ENCODE assay signal across 8 cellular contexts in genomic region chr3:169772530-169772950, GRCh38. TPM values are rescaled to one million over a fixed set of nuclear protein-coding genes. Genes with fewer than 3 reads are reported as not detected.
DNase-seq lines count a peak whose midpoint lies in the region; ATAC-seq, FAIRE-seq and TF ChIP-seq lines count a peak whose summit lies in the region.

No MANE protein-coding gene starts in this region.

- DNase-seq in DMS 273 (lab: John Stamatoyannopoulos, UW; ENCODE audit: unreplicated experiment) (peak; percentile 96), GM20000 (ENCODE audit: low spot score) (peak; percentile 50), NCI-H748 (lab: John Stamatoyannopoulos, UW; ENCODE audit: unreplicated experiment) (peak; percentile 88), frontal cortex (ENCODE audit: low spot score in 2 of 2) (peak; percentile 25 to 39)
- DNase-seq in activated T-helper 2 cell treated with anti-CD3 and anti-CD28 coated beads, Interferon-gamma antibody, Interleukin-2, Interleukin-4, amounts not matched to agents 10 μg/mL and 5 μg/mL and 100 μg/mL, durations not matched to agents 14 hours and 24 hours and 36 hours (ENCODE audit: low spot score) = no peak

- TF ChIP-seq CTCF in GM20000 (IDR thresholded peaks at IDR 0.05; ENCODE audit: extremely low read depth, missing control alignments) (no peak), nephron (IDR thresholded peaks at IDR 0.05; ENCODE audit: unreplicated experiment in 3 of 3) (no peak)

- peak overlapping the region; percentile 71 for H3K4me3 ChIP-seq in urinary bladder (ENCODE audit: low read depth, low read length)

- H3K27ac Mint-ChIP-seq in activated T-helper 2 cell treated with anti-CD3 and anti-CD28 coated beads, Interferon-gamma antibody, Interleukin-2, Interleukin-4, amounts not matched to agents 10 μg/mL and 5 μg/mL and 100 μg/mL, durations not matched to agents 14 hours and 24 hours and 36 hours = peak overlapping the region; percentile 99
- peak overlapping the region; percentile 95 to 98 (median 98) for H3K27ac Mint-ChIP-seq in nephron

- no peaks in the 10 kb centered on the region for H3K27me3 Mint-ChIP-seq in activated T-helper 2 cell treated with anti-CD3 and anti-CD28 coated beads, Interferon-gamma antibody, Interleukin-2, Interleukin-4, amounts not matched to agents 10 μg/mL and 5 μg/mL and 100 μg/mL, durations not matched to agents 14 hours and 24 hours and 36 hours (ENCODE audit: low read depth)
- no peaks in the 10 kb centered on the region for H3K27me3 Mint-ChIP-seq in nephron (ENCODE audit: low read depth)

- no peaks in the 10 kb centered on the region for H3K9me3 Mint-ChIP-seq in activated T-helper 2 cell treated with anti-CD3 and anti-CD28 coated beads, Interferon-gamma antibody, Interleukin-2, Interleukin-4, amounts not matched to agents 10 μg/mL and 5 μg/mL and 100 μg/mL, durations not matched to agents 14 hours and 24 hours and 36 hours
- H3K9me3 Mint-ChIP-seq in nephron = no peaks in the 10 kb centered on the region

- H3K36me3 Mint-ChIP-seq in activated T-helper 2 cell treated with anti-CD3 and anti-CD28 coated beads, Interferon-gamma antibody, Interleukin-2, Interleukin-4, amounts not matched to agents 10 μg/mL and 5 μg/mL and 100 μg/mL, durations not matched to agents 14 hours and 24 hours and 36 hours (ENCODE audit: low read depth) = peaks cover 41% of the 10 kb centered on the region
- peaks cover 23% of the 10 kb centered on the region for H3K36me3 Mint-ChIP-seq in nephron (ENCODE audit: low read depth)

- H3K4me1 Mint-ChIP-seq in activated T-helper 2 cell treated with anti-CD3 and anti-CD28 coated beads, Interferon-gamma antibody, Interleukin-2, Interleukin-4, amounts not matched to agents 10 μg/mL and 5 μg/mL and 100 μg/mL, durations not matched to agents 14 hours and 24 hours and 36 hours (ENCODE audit: low read depth) = peaks cover 31% of the 10 kb centered on the region
- H3K4me1 Mint-ChIP-seq in nephron = peaks cover 34% of the 10 kb centered on the region

- peak overlapping the region; percentile 99 for H3K27ac ChIP-seq in urinary bladder (ENCODE audit: low read depth)

- under 1% methylated on average over 11 of the region's 11 CpGs for WGBS in urinary bladder

- H3K4me1 ChIP-seq in urinary bladder (ENCODE audit: insufficient read depth) = no peaks in the 10 kb centered on the region

- no peaks in the 10 kb centered on the region for H3K36me3 ChIP-seq in urinary bladder (ENCODE audit: insufficient read depth)

- FAIRE-seq in frontal cortex (lab: Jason Lieb, UNC) = no peak

- ATAC-seq in HG03575 (IDR thresholded peaks at IDR 0.05; ENCODE audit: extremely low read depth, insufficient number of reproducible peaks, low FRiP score, unreplicated experiment) = peak; percentile 3

- intact Hi-C loops in activated T-helper 2 cell treated with anti-CD3 and anti-CD28 coated beads, Interferon-gamma antibody, Interleukin-2, Interleukin-4, amounts not matched to agents 10 μg/mL and 5 μg/mL and 100 μg/mL, durations not matched to agents 14 hours and 24 hours and 36 hours (cut with micrococcal nuclease) = loop anchor here (1.0 to 5.0 kb wide), 5 partner anchors 8 to 1100 kb away; partner anchors contain the start of genes PHC3, RPL22L1 and SKIL

- H3K4me3 Mint-ChIP-seq in activated T-helper 2 cell treated with anti-CD3 and anti-CD28 coated beads, Interferon-gamma antibody, Interleukin-2, Interleukin-4, amounts not matched to agents 10 μg/mL and 5 μg/mL and 100 μg/mL, durations not matched to agents 14 hours and 24 hours and 36 hours (ENCODE audit: low read depth) = peak overlapping the region; percentile 96
- peak overlapping the region; percentile 99 to 100 (median 100) for H3K4me3 Mint-ChIP-seq in nephron

RNA-seq across cellular contexts. Expression of gene MYNN, which starts 0.7 kb away (rescaled TPM):
- total RNA-seq in activated T-helper 2 cell treated with anti-CD3 and anti-CD28 coated beads, Interferon-gamma antibody, Interleukin-2, Interleukin-4, amounts not matched to agents 10 μg/mL and 5 μg/mL and 100 μg/mL, durations not matched to agents 14 hours and 24 hours and 36 hours = 13.8 and 15.5 TPM in 2 replicates
- total RNA-seq in frontal cortex (44.4 TPM), urinary bladder (50.8 TPM)
- 11.9 TPM for polyA plus RNA-seq in urinary bladder

RNA-seq across cellular contexts. Expression of gene ACTRT3, which starts 3.2 kb away (rescaled TPM):
- total RNA-seq in activated T-helper 2 cell treated with anti-CD3 and anti-CD28 coated beads, Interferon-gamma antibody, Interleukin-2, Interleukin-4, amounts not matched to agents 10 μg/mL and 5 μg/mL and 100 μg/mL, durations not matched to agents 14 hours and 24 hours and 36 hours = 1.3 and 1.7 TPM in 2 replicates
- total RNA-seq in frontal cortex (3.3 TPM), urinary bladder (3.3 TPM)
- 2.4 TPM for polyA plus RNA-seq in urinary bladder

RNA-seq across cellular contexts. Expression of gene TERC, which starts 7.7 kb away (rescaled TPM):
- total RNA-seq in activated T-helper 2 cell treated with anti-CD3 and anti-CD28 coated beads, Interferon-gamma antibody, Interleukin-2, Interleukin-4, amounts not matched to agents 10 μg/mL and 5 μg/mL and 100 μg/mL, durations not matched to agents 14 hours and 24 hours and 36 hours = 7.0 and 9.8 TPM in 2 replicates
- total RNA-seq in frontal cortex = 61.1 TPM
- total RNA-seq in urinary bladder = 108 TPM
- polyA plus RNA-seq in urinary bladder = not detected

RNA-seq across cellular contexts. Expression of gene LRRIQ4, which starts 40.1 kb away (rescaled TPM):
- 0.16 TPM in 2 replicates for total RNA-seq in activated T-helper 2 cell treated with anti-CD3 and anti-CD28 coated beads, Interferon-gamma antibody, Interleukin-2, Interleukin-4, amounts not matched to agents 10 μg/mL and 5 μg/mL and 100 μg/mL, durations not matched to agents 14 hours and 24 hours and 36 hours
- total RNA-seq in frontal cortex (0.82 TPM), urinary bladder (not detected)
- polyA plus RNA-seq in urinary bladder = not detected

RNA-seq across cellular contexts. Expression of gene LRRC34, which starts 40.2 kb away (rescaled TPM):
- 5.6 and 5.9 TPM in 2 replicates for total RNA-seq in activated T-helper 2 cell treated with anti-CD3 and anti-CD28 coated beads, Interferon-gamma antibody, Interleukin-2, Interleukin-4, amounts not matched to agents 10 μg/mL and 5 μg/mL and 100 μg/mL, durations not matched to agents 14 hours and 24 hours and 36 hours
- total RNA-seq in frontal cortex (5.3 TPM), urinary bladder (14.7 TPM)
- polyA plus RNA-seq in urinary bladder = 2.0 TPM
